11 cellular contexts compared by ENCODE assay signal in the genomic region with DNA sequence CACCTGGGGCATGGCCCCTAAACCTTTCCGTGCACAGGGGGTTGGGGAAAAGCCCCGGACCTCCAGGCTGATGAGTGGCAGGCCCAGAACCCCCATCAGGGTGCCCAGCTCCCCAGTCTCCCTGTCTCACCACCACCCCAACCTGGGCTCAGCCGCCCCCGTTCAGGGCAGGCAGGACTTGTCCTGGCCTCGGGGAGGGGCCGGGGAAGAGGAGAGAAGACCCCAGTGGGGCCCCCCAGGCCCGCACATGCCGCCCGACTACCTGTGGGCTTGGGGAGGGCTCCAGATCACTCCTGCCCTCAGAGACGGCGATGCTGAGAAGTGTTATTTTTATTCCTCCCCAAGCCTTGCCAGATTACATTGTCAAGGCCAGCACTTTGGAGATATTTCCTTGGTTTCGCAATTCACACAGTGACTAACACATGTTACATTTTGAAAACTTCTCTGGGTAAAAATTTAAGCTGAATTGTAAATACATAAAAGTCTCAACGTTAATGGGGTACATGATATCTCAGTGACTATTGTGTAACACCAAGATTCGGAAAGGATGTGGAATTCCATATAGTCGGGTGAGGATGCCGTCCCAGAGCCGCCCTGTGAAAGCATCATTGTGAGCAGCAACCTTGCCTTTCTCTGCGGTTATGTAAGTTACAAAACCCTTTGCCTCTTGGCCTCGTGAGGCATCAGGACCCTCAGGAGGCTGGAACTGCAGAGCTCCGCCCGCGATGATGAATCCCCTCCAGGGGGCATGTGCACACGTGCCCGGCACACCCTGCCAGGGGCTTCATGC.
DNase-seq lines count a peak whose midpoint lies in the region; ATAC-seq lines count a peak whose summit lies in the region.
"Had no signal": no experiment of that assay in that cellular context is flagged by ENCODE, and none has a peak within 500 bp of the region (broad histone marks: within the 10 kb centered on the region; RNA-seq: fewer than 3 reads in every experiment).

No MANE protein-coding gene starts in this region.

- H3K36me3 ChIP-seq in mesendoderm (ENCODE audit: control insufficient read depth, insufficient read depth, low read length), result no peaks in the 10 kb centered on the region
- H3K36me3 ChIP-seq: prostate gland had no signal

- no peak overlapping the region for H4K5ac ChIP-seq in mesendoderm (ENCODE audit: low read length)

- H2BK120ac ChIP-seq in mesendoderm (ENCODE audit: low read depth, low read length), result no peak overlapping the region

- no peak overlapping the region for H3K9ac ChIP-seq in mesendoderm (ENCODE audit: low read length)

- no peak overlapping the region for H3K4me2 ChIP-seq in mesendoderm (ENCODE audit: low read length)

- H3K9me3 Mint-ChIP-seq in activated naive CD4-positive, alpha-beta T cell treated with anti-CD3 and anti-CD28 coated beads, Interleukin-2, amount 50 U/mL, for 72 hours, result no peaks in the 10 kb centered on the region

- no CpG with 5 or more reads among the region's 24 CpGs for WGBS in mesendoderm (ENCODE audit: extremely low coverage, insufficient coverage, low lambda C conversion rate)

- no peak overlapping the region for H2BK15ac ChIP-seq in mesendoderm (replicated peaks; ENCODE audit: low read depth)

- H3K36me3 Mint-ChIP-seq in activated naive CD4-positive, alpha-beta T cell treated with anti-CD3 and anti-CD28 coated beads, Interleukin-2, amount 50 U/mL, for 72 hours, result no peaks in the 10 kb centered on the region

- H3K79me2 ChIP-seq in mesendoderm (ENCODE audit: control insufficient read depth, insufficient read depth, low read length), result no peaks in the 10 kb centered on the region

- no peak overlapping the region for H3K27ac Mint-ChIP-seq in activated naive CD4-positive, alpha-beta T cell treated with anti-CD3 and anti-CD28 coated beads, Interleukin-2, amount 50 U/mL, for 72 hours

- no peak for ATAC-seq in activated naive CD4-positive, alpha-beta T cell treated with anti-CD3 and anti-CD28 coated beads, Interleukin-2, amount 50 U/mL, for 72 hours
- ATAC-seq in GM18517 (IDR thresholded peaks at IDR 0.05; ENCODE audit: unreplicated experiment), result no peak
- ATAC-seq: foreskin keratinocyte had no signal

- H2BK5ac ChIP-seq in mesendoderm (ENCODE audit: low read length), result no peak overlapping the region

- peak overlapping the region; percentile 40 for H3K4ac ChIP-seq in mesendoderm (ENCODE audit: low read depth, low read length)

- no peaks in the 10 kb centered on the region for H3K79me1 ChIP-seq in mesendoderm (ENCODE audit: low read length)

- no peak overlapping the region for H3K23ac ChIP-seq in mesendoderm (ENCODE audit: low read length)

- no peak overlapping the region for H3K4me3 ChIP-seq in mesendoderm (ENCODE audit: low read length)
- H3K4me3 ChIP-seq: prostate gland had no signal

- H3K27me3 ChIP-seq in mesendoderm (ENCODE audit: insufficient read depth, low read length, poor library complexity), result no peaks in the 10 kb centered on the region
- H3K27me3 ChIP-seq: foreskin keratinocyte had no signal

- no peak overlapping the region for H3K56ac ChIP-seq in mesendoderm (ENCODE audit: low read length)

- no peak overlapping the region for H3K18ac ChIP-seq in mesendoderm (ENCODE audit: low read length)

- peak overlapping the region; percentile 43 for H2AK5ac ChIP-seq in mesendoderm (ENCODE audit: low read length)

- DNase-seq in activated naive CD4-positive, alpha-beta T cell treated with anti-CD3 and anti-CD28 coated beads, Interleukin-2, amount 50 U/mL, for 16 hours, result peak; percentile 6
- DNase-seq in activated naive CD4-positive, alpha-beta T cell treated with anti-CD3 and anti-CD28 coated beads, Interleukin-2, amount 50 U/mL, for 72 hours (ENCODE audit: low spot score in 2 of 2), result no peak
- DNase-seq in dedifferentiated amniotic fluid mesenchymal stem cell (ENCODE audit: extremely low spot score), result peak; percentile 27
- DNase-seq in mesendoderm, result no peak
- no peak for DNase-seq in DMS 273 treated with DMSO at 0.1 percent for 48 hours (lab: John Stamatoyannopoulos, UW)
- DNase-seq in cerebellar cortex (ENCODE audit: low spot score), result no peak
- no peak for DNase-seq in activated CD4-positive, alpha-beta T cell treated with anti-CD3 and anti-CD28 coated beads, Interleukin-2, amount 50 U/mL, for 4 hours
- DNase-seq: substantia nigra had no signal

- H3K4me1 ChIP-seq in mesendoderm (ENCODE audit: control insufficient read depth, low read depth, low read length), result peaks cover 8% of the 10 kb centered on the region
- H3K4me1 ChIP-seq: foreskin keratinocyte, prostate gland had no signal

- H3K27ac ChIP-seq in mesendoderm (ENCODE audit: low read depth, low read length), result no peak overlapping the region
- H3K27ac ChIP-seq: foreskin keratinocyte had no signal

- H4K8ac ChIP-seq in mesendoderm (ENCODE audit: low read depth, low read length), result no peak overlapping the region

Comparison
In these comparisons a context has a peak if more than half of its experiments do, and no peak if none do; other contexts are left out.
1. DNase-seq: peak in activated naive CD4-positive, alpha-beta T cell treated with anti-CD3 and anti-CD28 coated beads, Interleukin-2, amount 50 U/mL, for 16 hours (single experiment) and dedifferentiated amniotic fluid mesenchymal stem cell (single experiment); none in activated naive CD4-positive, alpha-beta T cell treated with anti-CD3 and anti-CD28 coated beads, Interleukin-2, amount 50 U/mL, for 72 hours (0 of 2), mesendoderm (single experiment), DMS 273 treated with DMSO at 0.1 percent for 48 hours (single experiment), cerebellar cortex (single experiment) and activated CD4-positive, alpha-beta T cell treated with anti-CD3 and anti-CD28 coated beads, Interleukin-2, amount 50 U/mL, for 4 hours (0 of 2).